1 cellular context compared by ENCODE assay signal in the genomic region with DNA sequence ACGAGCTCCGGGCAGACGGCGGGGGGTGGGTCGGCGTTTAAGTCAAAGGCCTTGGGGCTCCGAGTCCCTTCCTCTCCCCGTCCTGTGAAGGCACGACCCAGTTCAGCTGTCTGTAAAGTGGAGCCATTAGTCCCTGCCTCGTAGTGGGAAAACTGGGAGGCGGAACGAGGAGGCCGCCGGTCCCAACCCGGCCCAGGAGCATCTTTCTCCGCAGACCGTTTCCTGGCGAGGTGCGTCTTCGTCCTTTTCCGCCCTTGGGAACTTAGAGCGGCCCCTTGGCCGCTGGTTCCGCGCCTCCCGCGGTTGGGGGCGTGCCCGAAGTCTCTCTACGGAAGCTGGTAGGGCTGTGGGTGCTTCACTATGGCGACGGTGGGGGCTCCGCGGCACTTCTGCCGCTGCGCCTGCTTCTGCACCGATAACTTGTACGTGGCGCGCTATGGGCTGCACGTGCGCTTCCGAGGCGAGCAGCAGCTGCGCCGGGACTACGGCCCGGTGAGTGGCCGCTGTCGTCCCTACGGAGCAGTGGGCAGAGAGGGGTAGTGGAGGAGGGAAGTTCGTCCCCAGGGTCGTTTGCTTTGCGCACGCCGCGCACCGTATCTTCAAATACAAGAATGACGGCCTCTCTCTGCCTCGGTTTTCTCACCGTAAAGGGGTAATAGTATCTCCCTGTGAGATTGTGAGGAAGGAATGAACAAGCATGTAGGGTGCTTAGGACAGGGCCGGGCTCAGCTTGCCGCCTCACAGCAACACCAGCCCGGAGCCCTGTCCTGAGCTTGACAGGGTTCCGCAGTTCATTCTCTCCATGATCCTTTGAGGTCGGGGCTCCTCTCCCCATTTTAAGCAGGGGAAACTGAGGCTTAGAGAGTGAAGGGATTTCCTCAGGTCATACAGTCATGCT.
A peak's percentile ranks its signal among the peaks of the same experiment; 100 is the strongest.
TF ChIP-seq lines count a peak whose summit lies in the region.

A gene (plus strand): TSS at position 353 of the 898 bp plus-strand sequence. CDS start 8 bp downstream, at position 361.

TF ChIP-seq in K562, 482 proteins besides CTCF, POLR2A, EP300 and RAD21 (continued from another document):
- TF ChIP-seq, protein P1, sequence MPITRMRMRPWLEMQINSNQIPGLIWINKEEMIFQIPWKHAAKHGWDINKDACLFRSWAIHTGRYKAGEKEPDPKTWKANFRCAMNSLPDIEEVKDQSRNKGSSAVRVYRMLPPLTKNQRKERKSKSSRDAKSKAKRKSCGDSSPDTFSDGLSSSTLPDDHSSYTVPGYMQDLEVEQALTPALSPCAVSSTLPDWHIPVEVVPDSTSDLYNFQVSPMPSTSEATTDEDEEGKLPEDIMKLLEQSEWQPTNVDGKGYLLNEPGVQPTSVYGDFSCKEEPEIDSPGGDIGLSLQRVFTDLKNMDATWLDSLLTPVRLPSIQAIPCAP (CRISPR knock-in tag; IDR thresholded peaks at IDR 0.05; ENCODE audit: borderline replicate concordance), result no peak
- no peak for TF ChIP-seq ZNF175 (CRISPR knock-in tag; IDR thresholded peaks at IDR 0.05; ENCODE audit: low read depth)
- TF ChIP-seq SMAD1 (IDR thresholded peaks at IDR 0.05; ENCODE audit: low read depth, low read length, partially characterized antibody), result peak; percentile 31
- peak; percentile 61; the same call in 1 of the 2 replicates for TF ChIP-seq ELF1 (tag; IDR thresholded peaks at IDR 0.05)
- TF ChIP-seq, protein P2, sequence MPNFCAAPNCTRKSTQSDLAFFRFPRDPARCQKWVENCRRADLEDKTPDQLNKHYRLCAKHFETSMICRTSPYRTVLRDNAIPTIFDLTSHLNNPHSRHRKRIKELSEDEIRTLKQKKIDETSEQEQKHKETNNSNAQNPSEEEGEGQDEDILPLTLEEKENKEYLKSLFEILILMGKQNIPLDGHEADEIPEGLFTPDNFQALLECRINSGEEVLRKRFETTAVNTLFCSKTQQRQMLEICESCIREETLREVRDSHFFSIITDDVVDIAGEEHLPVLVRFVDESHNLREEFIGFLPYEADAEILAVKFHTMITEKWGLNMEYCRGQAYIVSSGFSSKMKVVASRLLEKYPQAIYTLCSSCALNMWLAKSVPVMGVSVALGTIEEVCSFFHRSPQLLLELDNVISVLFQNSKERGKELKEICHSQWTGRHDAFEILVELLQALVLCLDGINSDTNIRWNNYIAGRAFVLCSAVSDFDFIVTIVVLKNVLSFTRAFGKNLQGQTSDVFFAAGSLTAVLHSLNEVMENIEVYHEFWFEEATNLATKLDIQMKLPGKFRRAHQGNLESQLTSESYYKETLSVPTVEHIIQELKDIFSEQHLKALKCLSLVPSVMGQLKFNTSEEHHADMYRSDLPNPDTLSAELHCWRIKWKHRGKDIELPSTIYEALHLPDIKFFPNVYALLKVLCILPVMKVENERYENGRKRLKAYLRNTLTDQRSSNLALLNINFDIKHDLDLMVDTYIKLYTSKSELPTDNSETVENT (CRISPR knock-in tag; IDR thresholded peaks at IDR 0.05), result peak; percentile 76; the same call in 1 of the 2 replicates
- peak; percentile 49; the same call in 1 of the 2 replicates for TF ChIP-seq BCOR (IDR thresholded peaks at IDR 0.05)
- peak; percentile 46; the same call in 1 of the 2 replicates for TF ChIP-seq CTBP1 (IDR thresholded peaks at IDR 0.05; ENCODE audit: borderline replicate concordance)
- TF ChIP-seq KDM2B (CRISPR knock-in tag; IDR thresholded peaks at IDR 0.05), result no peak
- TF ChIP-seq, protein P3, sequence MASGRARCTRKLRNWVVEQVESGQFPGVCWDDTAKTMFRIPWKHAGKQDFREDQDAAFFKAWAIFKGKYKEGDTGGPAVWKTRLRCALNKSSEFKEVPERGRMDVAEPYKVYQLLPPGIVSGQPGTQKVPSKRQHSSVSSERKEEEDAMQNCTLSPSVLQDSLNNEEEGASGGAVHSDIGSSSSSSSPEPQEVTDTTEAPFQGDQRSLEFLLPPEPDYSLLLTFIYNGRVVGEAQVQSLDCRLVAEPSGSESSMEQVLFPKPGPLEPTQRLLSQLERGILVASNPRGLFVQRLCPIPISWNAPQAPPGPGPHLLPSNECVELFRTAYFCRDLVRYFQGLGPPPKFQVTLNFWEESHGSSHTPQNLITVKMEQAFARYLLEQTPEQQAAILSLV (tag; IDR thresholded peaks at IDR 0.05), result no peak
- TF ChIP-seq E2F3 (CRISPR knock-in tag; IDR thresholded peaks at IDR 0.05), result no peak; the same call in 1 of the 2 replicates
- peak in 1 of 2 experiments; percentile 68; a peak in 1 of 4 replicates for TF ChIP-seq FOXA3 (CRISPR knock-in tag; conservative IDR thresholded peaks at IDR 0.05 in 1 of 2, IDR thresholded peaks at IDR 0.05 in 1 of 2)
- TF ChIP-seq, protein P4, sequence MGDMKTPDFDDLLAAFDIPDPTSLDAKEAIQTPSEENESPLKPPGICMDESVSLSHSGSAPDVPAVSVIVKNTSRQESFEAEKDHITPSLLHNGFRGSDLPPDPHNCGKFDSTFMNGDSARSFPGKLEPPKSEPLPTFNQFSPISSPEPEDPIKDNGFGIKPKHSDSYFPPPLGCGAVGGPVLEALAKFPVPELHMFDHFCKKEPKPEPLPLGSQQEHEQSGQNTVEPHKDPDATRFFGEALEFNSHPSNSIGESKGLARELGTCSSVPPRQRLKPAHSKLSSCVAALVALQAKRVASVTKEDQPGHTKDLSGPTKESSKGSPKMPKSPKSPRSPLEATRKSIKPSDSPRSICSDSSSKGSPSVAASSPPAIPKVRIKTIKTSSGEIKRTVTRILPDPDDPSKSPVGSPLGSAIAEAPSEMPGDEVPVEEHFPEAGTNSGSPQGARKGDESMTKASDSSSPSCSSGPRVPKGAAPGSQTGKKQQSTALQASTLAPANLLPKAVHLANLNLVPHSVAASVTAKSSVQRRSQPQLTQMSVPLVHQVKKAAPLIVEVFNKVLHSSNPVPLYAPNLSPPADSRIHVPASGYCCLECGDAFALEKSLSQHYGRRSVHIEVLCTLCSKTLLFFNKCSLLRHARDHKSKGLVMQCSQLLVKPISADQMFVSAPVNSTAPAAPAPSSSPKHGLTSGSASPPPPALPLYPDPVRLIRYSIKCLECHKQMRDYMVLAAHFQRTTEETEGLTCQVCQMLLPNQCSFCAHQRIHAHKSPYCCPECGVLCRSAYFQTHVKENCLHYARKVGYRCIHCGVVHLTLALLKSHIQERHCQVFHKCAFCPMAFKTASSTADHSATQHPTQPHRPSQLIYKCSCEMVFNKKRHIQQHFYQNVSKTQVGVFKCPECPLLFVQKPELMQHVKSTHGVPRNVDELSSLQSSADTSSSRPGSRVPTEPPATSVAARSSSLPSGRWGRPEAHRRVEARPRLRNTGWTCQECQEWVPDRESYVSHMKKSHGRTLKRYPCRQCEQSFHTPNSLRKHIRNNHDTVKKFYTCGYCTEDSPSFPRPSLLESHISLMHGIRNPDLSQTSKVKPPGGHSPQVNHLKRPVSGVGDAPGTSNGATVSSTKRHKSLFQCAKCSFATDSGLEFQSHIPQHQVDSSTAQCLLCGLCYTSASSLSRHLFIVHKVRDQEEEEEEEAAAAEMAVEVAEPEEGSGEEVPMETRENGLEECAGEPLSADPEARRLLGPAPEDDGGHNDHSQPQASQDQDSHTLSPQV (IDR thresholded peaks at IDR 0.05), result peak; percentile 10; the same call in 1 of the 2 replicates
- TF ChIP-seq ZNF217 (CRISPR knock-in tag; IDR thresholded peaks at IDR 0.05), result no peak
- TF ChIP-seq, protein P5, sequence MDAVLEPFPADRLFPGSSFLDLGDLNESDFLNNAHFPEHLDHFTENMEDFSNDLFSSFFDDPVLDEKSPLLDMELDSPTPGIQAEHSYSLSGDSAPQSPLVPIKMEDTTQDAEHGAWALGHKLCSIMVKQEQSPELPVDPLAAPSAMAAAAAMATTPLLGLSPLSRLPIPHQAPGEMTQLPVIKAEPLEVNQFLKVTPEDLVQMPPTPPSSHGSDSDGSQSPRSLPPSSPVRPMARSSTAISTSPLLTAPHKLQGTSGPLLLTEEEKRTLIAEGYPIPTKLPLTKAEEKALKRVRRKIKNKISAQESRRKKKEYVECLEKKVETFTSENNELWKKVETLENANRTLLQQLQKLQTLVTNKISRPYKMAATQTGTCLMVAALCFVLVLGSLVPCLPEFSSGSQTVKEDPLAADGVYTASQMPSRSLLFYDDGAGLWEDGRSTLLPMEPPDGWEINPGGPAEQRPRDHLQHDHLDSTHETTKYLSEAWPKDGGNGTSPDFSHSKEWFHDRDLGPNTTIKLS (IDR thresholded peaks at IDR 0.05; ENCODE audit: borderline replicate concordance, low read depth), result peak; percentile 81
- peak; percentile 93; the same call in 1 of the 2 replicates for TF ChIP-seq GABPB1 (CRISPR knock-in tag; IDR thresholded peaks at IDR 0.05)
- TF ChIP-seq EP400 (IDR thresholded peaks at IDR 0.05), result peak; percentile 85
- TF ChIP-seq, protein P6, sequence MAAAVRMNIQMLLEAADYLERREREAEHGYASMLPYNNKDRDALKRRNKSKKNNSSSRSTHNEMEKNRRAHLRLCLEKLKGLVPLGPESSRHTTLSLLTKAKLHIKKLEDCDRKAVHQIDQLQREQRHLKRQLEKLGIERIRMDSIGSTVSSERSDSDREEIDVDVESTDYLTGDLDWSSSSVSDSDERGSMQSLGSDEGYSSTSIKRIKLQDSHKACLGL (CRISPR knock-in tag; IDR thresholded peaks at IDR 0.05; ENCODE audit: borderline replicate concordance, poor library complexity, severe bottlenecking), result peak; percentile 43
- peak; percentile 87 for TF ChIP-seq RFX1 (IDR thresholded peaks at IDR 0.05)
- peak in 1 of 2 experiments; percentile 24; a peak in 1 of 3 replicates for TF ChIP-seq CBX3 (IDR thresholded peaks at IDR 0.05; ENCODE audit: borderline replicate concordance in 1 of 2, low read length in 2 of 2)
- TF ChIP-seq HMGN3 (IDR thresholded peaks at IDR 0.05; ENCODE audit: borderline replicate concordance, extremely low read depth, insufficient read length, low read depth, low read length), result peak; percentile 97
- no peak for TF ChIP-seq ZNF699 (CRISPR knock-in tag; IDR thresholded peaks at IDR 0.05; ENCODE audit: insufficient replicate concordance)
- TF ChIP-seq KLF6 (CRISPR knock-in tag; IDR thresholded peaks at IDR 0.05; ENCODE audit: borderline replicate concordance), result no peak
- peak; percentile 49 for TF ChIP-seq POU5F1 (IDR thresholded peaks at IDR 0.05; ENCODE audit: borderline replicate concordance, low read depth, low read length, partially characterized antibody)
- TF ChIP-seq, protein P7, sequence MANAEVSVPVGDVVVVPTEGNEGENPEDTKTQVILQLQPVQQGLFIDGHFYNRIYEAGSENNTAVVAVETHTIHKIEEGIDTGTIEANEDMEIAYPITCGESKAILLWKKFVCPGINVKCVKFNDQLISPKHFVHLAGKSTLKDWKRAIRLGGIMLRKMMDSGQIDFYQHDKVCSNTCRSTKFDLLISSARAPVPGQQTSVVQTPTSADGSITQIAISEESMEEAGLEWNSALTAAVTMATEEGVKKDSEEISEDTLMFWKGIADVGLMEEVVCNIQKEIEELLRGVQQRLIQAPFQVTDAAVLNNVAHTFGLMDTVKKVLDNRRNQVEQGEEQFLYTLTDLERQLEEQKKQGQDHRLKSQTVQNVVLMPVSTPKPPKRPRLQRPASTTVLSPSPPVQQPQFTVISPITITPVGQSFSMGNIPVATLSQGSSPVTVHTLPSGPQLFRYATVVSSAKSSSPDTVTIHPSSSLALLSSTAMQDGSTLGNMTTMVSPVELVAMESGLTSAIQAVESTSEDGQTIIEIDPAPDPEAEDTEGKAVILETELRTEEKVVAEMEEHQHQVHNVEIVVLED (CRISPR knock-in tag; IDR thresholded peaks at IDR 0.05), result 0 out of 2 replicates have a peak, but pooled peaks have one; percentile 14
- TF ChIP-seq SMC3 (conservative IDR thresholded peaks at IDR 0.05; ENCODE audit: insufficient read depth, low read depth, low read length), result 0 out of 2 replicates have a peak, but pooled peaks have one; percentile 4
- peak; percentile 14; the same call in 1 of the 2 replicates for TF ChIP-seq KLF1 (tag; IDR thresholded peaks at IDR 0.05)
- TF ChIP-seq CSDE1 (IDR thresholded peaks at IDR 0.05), result 0 out of 4 replicates have a peak, but pooled peaks of 1 of the 2 experiments have one; percentile 13
- TF ChIP-seq CBX5 (IDR thresholded peaks at IDR 0.05; ENCODE audit: borderline replicate concordance, low read depth), result no peak
- TF ChIP-seq, protein P8, sequence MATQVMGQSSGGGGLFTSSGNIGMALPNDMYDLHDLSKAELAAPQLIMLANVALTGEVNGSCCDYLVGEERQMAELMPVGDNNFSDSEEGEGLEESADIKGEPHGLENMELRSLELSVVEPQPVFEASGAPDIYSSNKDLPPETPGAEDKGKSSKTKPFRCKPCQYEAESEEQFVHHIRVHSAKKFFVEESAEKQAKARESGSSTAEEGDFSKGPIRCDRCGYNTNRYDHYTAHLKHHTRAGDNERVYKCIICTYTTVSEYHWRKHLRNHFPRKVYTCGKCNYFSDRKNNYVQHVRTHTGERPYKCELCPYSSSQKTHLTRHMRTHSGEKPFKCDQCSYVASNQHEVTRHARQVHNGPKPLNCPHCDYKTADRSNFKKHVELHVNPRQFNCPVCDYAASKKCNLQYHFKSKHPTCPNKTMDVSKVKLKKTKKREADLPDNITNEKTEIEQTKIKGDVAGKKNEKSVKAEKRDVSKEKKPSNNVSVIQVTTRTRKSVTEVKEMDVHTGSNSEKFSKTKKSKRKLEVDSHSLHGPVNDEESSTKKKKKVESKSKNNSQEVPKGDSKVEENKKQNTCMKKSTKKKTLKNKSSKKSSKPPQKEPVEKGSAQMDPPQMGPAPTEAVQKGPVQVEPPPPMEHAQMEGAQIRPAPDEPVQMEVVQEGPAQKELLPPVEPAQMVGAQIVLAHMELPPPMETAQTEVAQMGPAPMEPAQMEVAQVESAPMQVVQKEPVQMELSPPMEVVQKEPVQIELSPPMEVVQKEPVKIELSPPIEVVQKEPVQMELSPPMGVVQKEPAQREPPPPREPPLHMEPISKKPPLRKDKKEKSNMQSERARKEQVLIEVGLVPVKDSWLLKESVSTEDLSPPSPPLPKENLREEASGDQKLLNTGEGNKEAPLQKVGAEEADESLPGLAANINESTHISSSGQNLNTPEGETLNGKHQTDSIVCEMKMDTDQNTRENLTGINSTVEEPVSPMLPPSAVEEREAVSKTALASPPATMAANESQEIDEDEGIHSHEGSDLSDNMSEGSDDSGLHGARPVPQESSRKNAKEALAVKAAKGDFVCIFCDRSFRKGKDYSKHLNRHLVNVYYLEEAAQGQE (CRISPR knock-in tag; IDR thresholded peaks at IDR 0.05; ENCODE audit: low read depth), result 0 out of 2 replicates have a peak, but pooled peaks have one; percentile 34
- peak; percentile 91 for TF ChIP-seq MYC (IDR thresholded peaks at IDR 0.05; ENCODE audit: low read depth, low read length)
- peak; percentile 53; the same call in 1 of the 2 replicates for TF ChIP-seq MYC (CRISPR knock-in tag; IDR thresholded peaks at IDR 0.05; ENCODE audit: borderline replicate concordance, low read depth)
- TF ChIP-seq, protein P9, sequence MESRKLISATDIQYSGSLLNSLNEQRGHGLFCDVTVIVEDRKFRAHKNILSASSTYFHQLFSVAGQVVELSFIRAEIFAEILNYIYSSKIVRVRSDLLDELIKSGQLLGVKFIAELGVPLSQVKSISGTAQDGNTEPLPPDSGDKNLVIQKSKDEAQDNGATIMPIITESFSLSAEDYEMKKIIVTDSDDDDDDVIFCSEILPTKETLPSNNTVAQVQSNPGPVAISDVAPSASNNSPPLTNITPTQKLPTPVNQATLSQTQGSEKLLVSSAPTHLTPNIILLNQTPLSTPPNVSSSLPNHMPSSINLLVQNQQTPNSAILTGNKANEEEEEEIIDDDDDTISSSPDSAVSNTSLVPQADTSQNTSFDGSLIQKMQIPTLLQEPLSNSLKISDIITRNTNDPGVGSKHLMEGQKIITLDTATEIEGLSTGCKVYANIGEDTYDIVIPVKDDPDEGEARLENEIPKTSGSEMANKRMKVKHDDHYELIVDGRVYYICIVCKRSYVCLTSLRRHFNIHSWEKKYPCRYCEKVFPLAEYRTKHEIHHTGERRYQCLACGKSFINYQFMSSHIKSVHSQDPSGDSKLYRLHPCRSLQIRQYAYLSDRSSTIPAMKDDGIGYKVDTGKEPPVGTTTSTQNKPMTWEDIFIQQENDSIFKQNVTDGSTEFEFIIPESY (CRISPR knock-in tag; IDR thresholded peaks at IDR 0.05), result peak; percentile 57
- no peak for TF ChIP-seq ZC3H11A (IDR thresholded peaks at IDR 0.05; ENCODE audit: low read depth, low read length)
- 0 out of 2 replicates have a peak, but pooled peaks have one; percentile 41 for TF ChIP-seq ZNF24 (IDR thresholded peaks at IDR 0.05)
- TF ChIP-seq CXXC5 (CRISPR knock-in tag; IDR thresholded peaks at IDR 0.05), result peak; percentile 90
